In the genomic region with DNA sequence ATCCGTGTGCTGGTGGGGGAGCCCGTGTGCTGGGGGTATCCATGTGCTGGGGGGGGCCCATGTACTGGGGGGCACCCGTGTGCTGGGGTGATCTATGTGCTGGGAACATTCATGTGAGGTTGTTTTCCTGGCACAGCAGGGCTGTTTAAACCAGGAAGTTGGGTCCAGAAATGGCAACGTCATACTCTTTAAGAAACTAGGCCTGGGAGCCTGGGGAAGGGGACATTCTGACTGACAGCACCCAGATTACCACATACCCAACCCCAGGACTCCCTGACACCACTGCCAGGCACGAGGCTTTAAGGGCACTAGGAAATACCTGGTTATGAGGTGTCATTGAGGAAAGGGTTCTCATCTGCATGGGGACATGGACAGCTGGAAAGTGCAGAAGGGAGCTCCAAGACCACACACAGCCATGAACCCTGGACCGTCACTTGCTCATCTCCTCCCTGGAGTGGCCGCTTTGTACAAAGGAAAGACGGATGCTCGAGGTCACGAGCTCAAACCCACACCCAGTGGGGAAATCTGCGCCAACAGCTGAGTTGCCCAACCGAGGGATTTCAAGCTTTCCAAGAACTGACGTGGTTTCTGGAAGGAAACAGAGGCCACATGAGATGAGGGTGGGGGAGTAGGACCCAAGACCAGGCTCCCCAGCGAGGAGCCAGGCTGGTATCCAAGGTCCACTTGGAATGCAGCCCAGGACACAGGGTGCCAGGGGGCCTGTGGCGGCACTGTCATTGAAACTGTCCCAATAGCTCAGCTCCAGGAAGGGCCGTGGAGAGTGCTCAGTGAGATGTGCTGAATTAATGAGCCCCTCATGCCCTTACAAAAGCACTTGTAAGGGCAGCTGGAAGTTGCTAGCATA, we compare ENCODE assay signal across 9 cellular contexts. TPM values are rescaled to one million over a fixed set of nuclear protein-coding genes. Genes with fewer than 3 reads are reported as not detected.
DNase-seq lines count a peak whose midpoint lies in the region; ATAC-seq and TF ChIP-seq lines count a peak whose summit lies in the region.
"Had no signal": no experiment of that assay in that cellular context is flagged by ENCODE, and none has a peak within 500 bp of the region (broad histone marks: within the 10 kb centered on the region; RNA-seq: fewer than 3 reads in every experiment).

No MANE protein-coding gene starts in this region.

- DNase-seq in DMS79 (lab: John Stamatoyannopoulos, UW) (peak; percentile 93), WTC11 (ENCODE audit: low spot score) (no peak), heart left ventricle (peak; percentile 75 to 90 (median 83)), mesendoderm (no peak), COR-L47 (lab: John Stamatoyannopoulos, UW) (no peak), activated gamma-delta T cell (lab: John Stamatoyannopoulos, UW) (no peak)
- DNase-seq: naive B cell had no signal

- H3K27ac ChIP-seq in heart left ventricle (peak overlapping the region; percentile 46 to 92 (median 76)), rectal smooth muscle tissue (ENCODE audit: low read depth, low read length) (peak overlapping the region; percentile 53), mesendoderm (ENCODE audit: low read depth, low read length) (no peak overlapping the region)

- H3K4me3 Mint-ChIP-seq in WTC11, result no peak overlapping the region
- H3K4me3 Mint-ChIP-seq: naive B cell had no signal

- CTCF ChIA-PET in WTC11 (lab: Charles Lee), result interaction anchor here (1.0 to 1.8 kb wide), 2 partner anchors 65 to 98 kb away, joined by 3 to 9 read pairs; no protein-coding TSS in a partner anchor

- H3K56ac ChIP-seq in mesendoderm (ENCODE audit: low read length), result no peak overlapping the region

- POLR2A ChIA-PET in WTC11 (lab: Charles Lee), result no interaction called here

- no peak overlapping the region for H2BK15ac ChIP-seq in mesendoderm (replicated peaks; ENCODE audit: low read depth)

- no peak overlapping the region for H3K4me2 ChIP-seq in mesendoderm (ENCODE audit: low read length)

- H3K9ac ChIP-seq in rectal smooth muscle tissue (ENCODE audit: low read length) (no peak overlapping the region), mesendoderm (ENCODE audit: low read length) (no peak overlapping the region)

- H3K9me3 ChIP-seq in heart left ventricle, result peaks cover 0 to 2% (median 0%) of the 10 kb centered on the region in 12 donors

- peaks cover 2% of the 10 kb centered on the region; the same call in 1 of the 2 replicates for H3K36me3 Mint-ChIP-seq in WTC11
- H3K36me3 Mint-ChIP-seq: naive B cell had no signal

- no peaks in the 10 kb centered on the region for H3K9me3 Mint-ChIP-seq in WTC11
- H3K9me3 Mint-ChIP-seq: naive B cell had no signal

- H3K79me2 ChIP-seq in mesendoderm (ENCODE audit: control insufficient read depth, insufficient read depth, low read length), result peaks cover 2% of the 10 kb centered on the region

- H4K8ac ChIP-seq in mesendoderm (ENCODE audit: low read depth, low read length), result no peak overlapping the region

- intact Hi-C loops in heart left ventricle (cut with DNase I), result no loop called here

- H3K27me3 Mint-ChIP-seq in WTC11 (ENCODE audit: low read depth), result no peaks in the 10 kb centered on the region

- no peak for TF ChIP-seq POLR2A in heart left ventricle (IDR thresholded peaks at IDR 0.05)

- TF ChIP-seq CTCF in WTC11 (IDR thresholded peaks at IDR 0.05) (no peak), heart left ventricle (IDR thresholded peaks at IDR 0.05) (no peak)

- H3K4me1 Mint-ChIP-seq in WTC11, result peaks cover 8% of the 10 kb centered on the region

- ATAC-seq in WTC11, result no peak
- ATAC-seq in heart left ventricle, result peak; percentile 63 to 72 (median 70)
- ATAC-seq in HG03196 (IDR thresholded peaks at IDR 0.05; ENCODE audit: unreplicated experiment), result no peak

- H3K36me3 ChIP-seq in heart left ventricle, result peaks cover 0 to 11% (median 6%) of the 10 kb centered on the region in 9 donors
- no peaks in the 10 kb centered on the region for H3K36me3 ChIP-seq in rectal smooth muscle tissue (ENCODE audit: control insufficient read depth, insufficient read depth, low read length)
- H3K36me3 ChIP-seq in mesendoderm (ENCODE audit: control insufficient read depth, insufficient read depth, low read length), result no peaks in the 10 kb centered on the region

- H2BK5ac ChIP-seq in mesendoderm (ENCODE audit: low read length), result no peak overlapping the region

- 51 to 64% (median 56%) methylated on average over 16 of the region's 16 CpGs for WGBS in heart left ventricle, 4 donors
- no CpG with 5 or more reads among the region's 16 CpGs for WGBS in mesendoderm (ENCODE audit: extremely low coverage, insufficient coverage, low lambda C conversion rate)

- H3K4me3 ChIP-seq in heart left ventricle, result no peak overlapping the region
- H3K4me3 ChIP-seq in rectal smooth muscle tissue (ENCODE audit: low read length), result no peak overlapping the region
- no peak overlapping the region for H3K4me3 ChIP-seq in mesendoderm (ENCODE audit: low read length)

- H3K18ac ChIP-seq in mesendoderm (ENCODE audit: low read length), result no peak overlapping the region

- H3K23ac ChIP-seq in mesendoderm (ENCODE audit: low read length), result no peak overlapping the region

- no peak overlapping the region for H3K4ac ChIP-seq in mesendoderm (ENCODE audit: low read depth, low read length)

- no peak overlapping the region for H4K5ac ChIP-seq in mesendoderm (ENCODE audit: low read length)

- H3K27ac Mint-ChIP-seq in WTC11, result peak overlapping the region; percentile 53; the same call in 1 of the 2 replicates

- peaks cover 2% of the 10 kb centered on the region for H3K79me1 ChIP-seq in mesendoderm (ENCODE audit: low read length)

- no peak overlapping the region for H2AK5ac ChIP-seq in mesendoderm (ENCODE audit: low read length)

- H3K27me3 ChIP-seq in heart left ventricle (no peaks in the 10 kb centered on the region), rectal smooth muscle tissue (ENCODE audit: control insufficient read depth, insufficient read depth, low read length) (no peaks in the 10 kb centered on the region), mesendoderm (ENCODE audit: insufficient read depth, low read length, poor library complexity) (no peaks in the 10 kb centered on the region)

- H2BK120ac ChIP-seq in mesendoderm (ENCODE audit: low read depth, low read length), result no peak overlapping the region

- H3K4me1 ChIP-seq in heart left ventricle (peaks cover 0 to 74% (median 39%) of the 10 kb centered on the region in 12 donors), rectal smooth muscle tissue (ENCODE audit: control insufficient read depth, insufficient read depth, low read length) (peaks cover 8% of the 10 kb centered on the region), mesendoderm (ENCODE audit: control insufficient read depth, low read depth, low read length) (no peaks in the 10 kb centered on the region)

TF ChIP-seq in WTC11, 78 proteins besides CTCF, POLR2A, EP300 and RAD21:
- no peak for TF ChIP-seq SOX15 (CRISPR knock-in tag; IDR thresholded peaks at IDR 0.05)
- TF ChIP-seq OVOL2 (CRISPR knock-in tag; IDR thresholded peaks at IDR 0.05; ENCODE audit: borderline replicate concordance), result no peak
- TF ChIP-seq, protein P1, sequence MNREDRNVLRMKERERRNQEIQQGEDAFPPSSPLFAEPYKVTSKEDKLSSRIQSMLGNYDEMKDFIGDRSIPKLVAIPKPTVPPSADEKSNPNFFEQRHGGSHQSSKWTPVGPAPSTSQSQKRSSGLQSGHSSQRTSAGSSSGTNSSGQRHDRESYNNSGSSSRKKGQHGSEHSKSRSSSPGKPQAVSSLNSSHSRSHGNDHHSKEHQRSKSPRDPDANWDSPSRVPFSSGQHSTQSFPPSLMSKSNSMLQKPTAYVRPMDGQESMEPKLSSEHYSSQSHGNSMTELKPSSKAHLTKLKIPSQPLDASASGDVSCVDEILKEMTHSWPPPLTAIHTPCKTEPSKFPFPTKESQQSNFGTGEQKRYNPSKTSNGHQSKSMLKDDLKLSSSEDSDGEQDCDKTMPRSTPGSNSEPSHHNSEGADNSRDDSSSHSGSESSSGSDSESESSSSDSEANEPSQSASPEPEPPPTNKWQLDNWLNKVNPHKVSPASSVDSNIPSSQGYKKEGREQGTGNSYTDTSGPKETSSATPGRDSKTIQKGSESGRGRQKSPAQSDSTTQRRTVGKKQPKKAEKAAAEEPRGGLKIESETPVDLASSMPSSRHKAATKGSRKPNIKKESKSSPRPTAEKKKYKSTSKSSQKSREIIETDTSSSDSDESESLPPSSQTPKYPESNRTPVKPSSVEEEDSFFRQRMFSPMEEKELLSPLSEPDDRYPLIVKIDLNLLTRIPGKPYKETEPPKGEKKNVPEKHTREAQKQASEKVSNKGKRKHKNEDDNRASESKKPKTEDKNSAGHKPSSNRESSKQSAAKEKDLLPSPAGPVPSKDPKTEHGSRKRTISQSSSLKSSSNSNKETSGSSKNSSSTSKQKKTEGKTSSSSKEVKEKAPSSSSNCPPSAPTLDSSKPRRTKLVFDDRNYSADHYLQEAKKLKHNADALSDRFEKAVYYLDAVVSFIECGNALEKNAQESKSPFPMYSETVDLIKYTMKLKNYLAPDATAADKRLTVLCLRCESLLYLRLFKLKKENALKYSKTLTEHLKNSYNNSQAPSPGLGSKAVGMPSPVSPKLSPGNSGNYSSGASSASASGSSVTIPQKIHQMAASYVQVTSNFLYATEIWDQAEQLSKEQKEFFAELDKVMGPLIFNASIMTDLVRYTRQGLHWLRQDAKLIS (CRISPR knock-in tag; IDR thresholded peaks at IDR 0.05; ENCODE audit: borderline replicate concordance), result no peak
- TF ChIP-seq, protein P2, sequence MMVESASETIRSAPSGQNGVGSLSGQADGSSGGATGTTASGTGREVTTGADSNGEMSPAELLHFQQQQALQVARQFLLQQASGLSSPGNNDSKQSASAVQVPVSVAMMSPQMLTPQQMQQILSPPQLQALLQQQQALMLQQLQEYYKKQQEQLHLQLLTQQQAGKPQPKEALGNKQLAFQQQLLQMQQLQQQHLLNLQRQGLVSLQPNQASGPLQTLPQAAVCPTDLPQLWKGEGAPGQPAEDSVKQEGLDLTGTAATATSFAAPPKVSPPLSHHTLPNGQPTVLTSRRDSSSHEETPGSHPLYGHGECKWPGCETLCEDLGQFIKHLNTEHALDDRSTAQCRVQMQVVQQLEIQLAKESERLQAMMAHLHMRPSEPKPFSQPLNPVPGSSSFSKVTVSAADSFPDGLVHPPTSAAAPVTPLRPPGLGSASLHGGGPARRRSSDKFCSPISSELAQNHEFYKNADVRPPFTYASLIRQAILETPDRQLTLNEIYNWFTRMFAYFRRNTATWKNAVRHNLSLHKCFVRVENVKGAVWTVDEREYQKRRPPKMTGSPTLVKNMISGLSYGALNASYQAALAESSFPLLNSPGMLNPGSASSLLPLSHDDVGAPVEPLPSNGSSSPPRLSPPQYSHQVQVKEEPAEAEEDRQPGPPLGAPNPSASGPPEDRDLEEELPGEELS (CRISPR knock-in tag; IDR thresholded peaks at IDR 0.05), result no peak
- no peak for TF ChIP-seq TEAD1 (CRISPR knock-in tag; IDR thresholded peaks at IDR 0.05)
TF ChIP-seq in WTC11: peak in this region for 0.

RNA-seq across cellular contexts. Expression of gene RAB20, which starts 40.9 kb away (rescaled TPM):
- total RNA-seq in WTC11 (2021) (14.3 to 19.0 TPM (median 18.6 TPM) in 3 replicates), heart left ventricle (10 to 100 TPM in 8 of 9 donors, 1 to 10 TPM in 1; 5.5 to 30.2 (median 13.7) TPM)
- polyA plus RNA-seq in heart left ventricle, result 10 to 100 TPM in 1 of 2 donors, 1 to 10 TPM in 1; 7.4 to 17.3 TPM
- polyA plus RNA-seq in mesendoderm (2013, experiment 1 of 2), result 30.9 TPM
- polyA plus RNA-seq in mesendoderm (2013, experiment 2 of 2), result 30.6 TPM

Comparison
In these comparisons a context has a peak if more than half of its experiments do, and no peak if none do; other contexts are left out.
1. DNase-seq: peak in DMS79 (single experiment) and heart left ventricle (5 of 5); none in WTC11 (single experiment), mesendoderm (single experiment), COR-L47 (single experiment) and activated gamma-delta T cell (single experiment).
2. ATAC-seq: peak in heart left ventricle (4 of 4); none in WTC11 (single experiment) and HG03196 (single experiment).